Comparison of ENCODE assay signal across 18 cellular contexts in genomic region chr12:4140607-4141301, GRCh38.
A peak's percentile ranks its signal among the peaks of the same experiment; 100 is the strongest.
DNase-seq lines count a peak whose midpoint lies in the region; ATAC-seq and TF ChIP-seq lines count a peak whose summit lies in the region.
"Had no signal": no experiment of that assay in that cellular context is flagged by ENCODE, and none has a peak within 500 bp of the region (broad histone marks: within the 10 kb centered on the region; RNA-seq: fewer than 3 reads in every experiment).

No MANE protein-coding gene starts in this region.

- peak overlapping the region; percentile 56 for H3K27ac Mint-ChIP-seq in activated naive CD4-positive, alpha-beta T cell treated with anti-CD3 and anti-CD28 coated beads, Interleukin-2, amount 10 ng/mL, durations not matched to agents 7 days and 5 days
- peak overlapping the region; percentile 66 for H3K27ac Mint-ChIP-seq in activated naive CD8-positive, alpha-beta T cell treated with anti-CD3 and anti-CD28 coated beads for 36 hours

- H3K9me3 ChIP-seq in RWPE2 (ENCODE audit: severe bottlenecking), result peaks cover 4% of the 10 kb centered on the region
- H3K9me3 ChIP-seq: spleen, testis had no signal

- ATAC-seq in RWPE2 (ENCODE audit: low read depth), result no peak
- ATAC-seq in HG02938 (IDR thresholded peaks at IDR 0.05; ENCODE audit: unreplicated experiment), result no peak
- ATAC-seq: CD8-positive, alpha-beta T cell had no signal

- H3K9me3 Mint-ChIP-seq in activated naive CD4-positive, alpha-beta T cell treated with anti-CD3 and anti-CD28 coated beads, Interleukin-2, amount 10 ng/mL, durations not matched to agents 7 days and 5 days, result peaks cover 16% of the 10 kb centered on the region
- H3K9me3 Mint-ChIP-seq in activated naive CD8-positive, alpha-beta T cell treated with anti-CD3 and anti-CD28 coated beads for 36 hours, result peaks cover 10% of the 10 kb centered on the region
- H3K9me3 Mint-ChIP-seq: CD8-positive, alpha-beta T cell had no signal

- CTCF ChIA-PET in activated naive CD4-positive, alpha-beta T cell treated with anti-CD3 and anti-CD28 coated beads, Interleukin-2, amount 10 ng/mL, durations not matched to agents 7 days and 5 days (lab: Charles Lee), result interaction anchor here (1.3 to 8.3 kb wide), 3 partner anchors 19 to 136 kb away, joined by 3 to 55 read pairs (median 29); no protein-coding TSS in a partner anchor

- H3K36me3 ChIP-seq in RWPE2 (ENCODE audit: low read depth), result no peaks in the 10 kb centered on the region
- H3K36me3 ChIP-seq: spleen had no signal

- H3K4me3 Mint-ChIP-seq in activated naive CD4-positive, alpha-beta T cell treated with anti-CD3 and anti-CD28 coated beads, Interleukin-2, amount 10 ng/mL, durations not matched to agents 7 days and 5 days, result no peak overlapping the region
- peak overlapping the region; percentile 29 for H3K4me3 Mint-ChIP-seq in activated naive CD8-positive, alpha-beta T cell treated with anti-CD3 and anti-CD28 coated beads for 36 hours
- H3K4me3 Mint-ChIP-seq: CD8-positive, alpha-beta T cell had no signal

- no peak for TF ChIP-seq CTCF in RWPE2 (IDR thresholded peaks at IDR 0.05; ENCODE audit: poor library complexity, severe bottlenecking)

- peaks cover 4% of the 10 kb centered on the region for H3K27me3 Mint-ChIP-seq in activated naive CD4-positive, alpha-beta T cell treated with anti-CD3 and anti-CD28 coated beads, Interleukin-2, amount 10 ng/mL, durations not matched to agents 7 days and 5 days
- no peaks in the 10 kb centered on the region for H3K27me3 Mint-ChIP-seq in activated naive CD8-positive, alpha-beta T cell treated with anti-CD3 and anti-CD28 coated beads for 36 hours

- peaks cover 92% of the 10 kb centered on the region for H3K4me1 Mint-ChIP-seq in activated naive CD4-positive, alpha-beta T cell treated with anti-CD3 and anti-CD28 coated beads, Interleukin-2, amount 10 ng/mL, durations not matched to agents 7 days and 5 days
- H3K4me1 Mint-ChIP-seq in activated naive CD8-positive, alpha-beta T cell treated with anti-CD3 and anti-CD28 coated beads for 36 hours, result peaks cover 83% of the 10 kb centered on the region

- no peak overlapping the region for H3K4me3 ChIP-seq in RWPE2 (ENCODE audit: severe bottlenecking)
- H3K4me3 ChIP-seq: spleen, testis had no signal

- peaks cover 21% of the 10 kb centered on the region for H3K36me3 Mint-ChIP-seq in activated naive CD4-positive, alpha-beta T cell treated with anti-CD3 and anti-CD28 coated beads, Interleukin-2, amount 10 ng/mL, durations not matched to agents 7 days and 5 days
- peaks cover 7% of the 10 kb centered on the region for H3K36me3 Mint-ChIP-seq in activated naive CD8-positive, alpha-beta T cell treated with anti-CD3 and anti-CD28 coated beads for 36 hours

- DNase-seq in activated naive CD4-positive, alpha-beta T cell treated with anti-CD3 and anti-CD28 coated beads, Interleukin-2, amount 10 ng/mL, durations not matched to agents 7 days and 5 days, result no peak
- DNase-seq in activated naive CD4-positive, alpha-beta T cell (lab: John Stamatoyannopoulos, UW), result no peak
- peak; percentile 23 for DNase-seq in RWPE2 (ENCODE audit: low spot score)
- no peak for DNase-seq in activated naive CD8-positive, alpha-beta T cell treated with anti-CD3 and anti-CD28 coated beads for 36 hours
- peak; percentile 25 for DNase-seq in stimulated activated CD8-positive, alpha-beta memory T cell treated with anti-CD3 and anti-CD28 coated beads, Interleukin-4, amount 100 ng/mL, for 48 hours
- DNase-seq in foreskin melanocyte, result no peak
- DNase-seq in NCI-H1417 treated with DMSO at 0.1 percent for 48 hours (lab: John Stamatoyannopoulos, UW), result no peak
- DNase-seq: activated CD4-positive, CD25-positive, alpha-beta regulatory T cell treated with anti-CD3 and anti-CD28 coated beads, Interleukin-2, amount 50 U/mL, for 72 hours; CD8-positive, alpha-beta T cell; effector memory CD4-positive, alpha-beta T cell; NCI-H2081; NCI-H446 treated with DMSO at 0.1 percent for 48 hours; NK-92 treated with Interleukin-12 subunit alpha and Interleukin-12 subunit beta, amount 100 ng/mL, for 24 hours; nucleus accumbens; retina; spleen; testis had no signal

- no peaks in the 10 kb centered on the region for H3K4me1 ChIP-seq in RWPE2 (ENCODE audit: insufficient read depth, poor library complexity, severe bottlenecking)
- H3K4me1 ChIP-seq: testis had no signal

- no peaks in the 10 kb centered on the region for H3K27me3 ChIP-seq in RWPE2 (ENCODE audit: insufficient read depth, poor library complexity, severe bottlenecking)
- H3K27me3 ChIP-seq: spleen, testis had no signal

- H3K27ac ChIP-seq in RWPE2 (ENCODE audit: poor library complexity, severe bottlenecking), result no peak overlapping the region
- H3K27ac ChIP-seq: testis had no signal

Comparison
In these comparisons a context has a peak if more than half of its experiments do, and no peak if none do; other contexts are left out.
1. DNase-seq: peak in RWPE2 (single experiment) and stimulated activated CD8-positive, alpha-beta memory T cell treated with anti-CD3 and anti-CD28 coated beads, Interleukin-4, amount 100 ng/mL, for 48 hours (single experiment); none in activated naive CD4-positive, alpha-beta T cell treated with anti-CD3 and anti-CD28 coated beads, Interleukin-2, amount 10 ng/mL, durations not matched to agents 7 days and 5 days (single experiment), activated naive CD4-positive, alpha-beta T cell (0 of 4), activated naive CD8-positive, alpha-beta T cell treated with anti-CD3 and anti-CD28 coated beads for 36 hours (single experiment), foreskin melanocyte (single experiment) and NCI-H1417 treated with DMSO at 0.1 percent for 48 hours (single experiment).